10 cellular contexts compared by ENCODE assay signal in genomic region chr2:109242654-109243331, GRCh38.
DNase-seq lines count a peak whose midpoint lies in the region; ATAC-seq and TF ChIP-seq lines count a peak whose summit lies in the region.
"Had no signal": no experiment of that assay in that cellular context is flagged by ENCODE, and none has a peak within 500 bp of the region (broad histone marks: within the 10 kb centered on the region; RNA-seq: fewer than 3 reads in every experiment).

No MANE protein-coding gene starts in this region.

- DNase-seq in SW 1271 (lab: John Stamatoyannopoulos, UW) (peak; percentile 12 to 76), fibroblast of villous mesenchyme (ENCODE audit: low read depth) (peak; percentile 86), prostate gland (ENCODE audit: low spot score) (peak; percentile 17), T-helper 2 cell (no peak), hippocampal formation (lab: John Stamatoyannopoulos, UW) (no peak), ecto neural progenitor cell (ENCODE audit: low spot score) (no peak)
- DNase-seq: activated T-cell treated with anti-CD3 and anti-CD28 coated beads, Interleukin-2, amount 50 U/mL, for 4 hours; nephron progenitor cell had no signal

- no peak overlapping the region for H3K4me3 ChIP-seq in BLaER1 treated with 17β-estradiol and CSF1 and Interleukin-3, amounts not matched to agents 10 nM and 100 nM
- no peak overlapping the region for H3K4me3 ChIP-seq in fibroblast of villous mesenchyme (ENCODE audit: low read depth, low read length)
- H3K4me3 ChIP-seq in prostate gland: no peak overlapping the region

- peaks cover 0 to 24% (median 0%) of the 10 kb centered on the region in 11 experiments; a peak in 3 of 22 replicates for H4K20me1 ChIP-seq in BLaER1 treated with 17β-estradiol and CSF1 and Interleukin-3, amounts not matched to agents 10 nM and 100 nM

- H3K36me3 ChIP-seq in BLaER1 treated with 17β-estradiol and CSF1 and Interleukin-3, amounts not matched to agents 10 nM and 100 nM: no peaks in the 10 kb centered on the region
- no peaks in the 10 kb centered on the region for H3K36me3 ChIP-seq in prostate gland

- no peaks in the 10 kb centered on the region; a peak in 1 of 22 replicates for H3K9me3 ChIP-seq in BLaER1 treated with 17β-estradiol and CSF1 and Interleukin-3, amounts not matched to agents 10 nM and 100 nM (replicated peaks in 1 of 11)
- H3K9me3 ChIP-seq in prostate gland: no peaks in the 10 kb centered on the region

- H3K4me2 ChIP-seq in BLaER1 treated with 17β-estradiol and CSF1 and Interleukin-3, amounts not matched to agents 10 nM and 100 nM: peak overlapping the region; percentile 76 to 96 (median 92)

- WGBS in prostate gland: 58% methylated on average over 11 of the region's 12 CpGs

- ATAC-seq in GM18517 (IDR thresholded peaks at IDR 0.05; ENCODE audit: unreplicated experiment): no peak
- ATAC-seq: activated T-cell treated with anti-CD3 and anti-CD28 coated beads, Interleukin-2, amount 50 U/mL, for 4 hours had no signal

- no peak for TF ChIP-seq POLR2A in prostate gland (IDR thresholded peaks at IDR 0.05)

- H3K4me1 ChIP-seq in BLaER1 treated with 17β-estradiol and CSF1 and Interleukin-3, amounts not matched to agents 10 nM and 100 nM: peaks cover 89 to 98% (median 94%) of the 10 kb centered on the region in 10 experiments
- no peaks in the 10 kb centered on the region for H3K4me1 ChIP-seq in prostate gland (replicated peaks)

- intact Hi-C loops in prostate gland (cut with DNase I): loop anchor here (5.0 to 10.0 kb wide), 2 partner anchors 70 to 82 kb away; no protein-coding TSS in a partner anchor

- peak overlapping the region; percentile 86 to 100 (median 99) for H3K27ac ChIP-seq in BLaER1 treated with 17β-estradiol and CSF1 and Interleukin-3, amounts not matched to agents 10 nM and 100 nM
- peak overlapping the region; percentile 52 to 68 for H3K27ac ChIP-seq in prostate gland

- peak overlapping the region in 8 of 11 experiments; percentile 1 to 97 (median 89); a peak in 9 of 22 replicates for H3K9ac ChIP-seq in BLaER1 treated with 17β-estradiol and CSF1 and Interleukin-3, amounts not matched to agents 10 nM and 100 nM

- TF ChIP-seq CTCF in fibroblast of villous mesenchyme (IDR thresholded peaks at IDR 0.05; ENCODE audit: insufficient read depth, low read depth, low read length): no peak
- no peak for TF ChIP-seq CTCF in prostate gland (IDR thresholded peaks at IDR 0.05)

- no peaks in the 10 kb centered on the region for H3K27me3 ChIP-seq in BLaER1 treated with 17β-estradiol and CSF1 and Interleukin-3, amounts not matched to agents 10 nM and 100 nM
- H3K27me3 ChIP-seq in prostate gland (replicated peaks; ENCODE audit: insufficient read depth): no peaks in the 10 kb centered on the region

Comparison
In these comparisons a context has a peak if more than half of its experiments do, and no peak if none do; other contexts are left out.
1. DNase-seq: peak in SW 1271 (2 of 2), fibroblast of villous mesenchyme (single experiment) and prostate gland (single experiment); none in T-helper 2 cell (0 of 5), hippocampal formation (0 of 2) and ecto neural progenitor cell (single experiment).